ENCODE assay signal across 3 cellular contexts in the genomic region with DNA sequence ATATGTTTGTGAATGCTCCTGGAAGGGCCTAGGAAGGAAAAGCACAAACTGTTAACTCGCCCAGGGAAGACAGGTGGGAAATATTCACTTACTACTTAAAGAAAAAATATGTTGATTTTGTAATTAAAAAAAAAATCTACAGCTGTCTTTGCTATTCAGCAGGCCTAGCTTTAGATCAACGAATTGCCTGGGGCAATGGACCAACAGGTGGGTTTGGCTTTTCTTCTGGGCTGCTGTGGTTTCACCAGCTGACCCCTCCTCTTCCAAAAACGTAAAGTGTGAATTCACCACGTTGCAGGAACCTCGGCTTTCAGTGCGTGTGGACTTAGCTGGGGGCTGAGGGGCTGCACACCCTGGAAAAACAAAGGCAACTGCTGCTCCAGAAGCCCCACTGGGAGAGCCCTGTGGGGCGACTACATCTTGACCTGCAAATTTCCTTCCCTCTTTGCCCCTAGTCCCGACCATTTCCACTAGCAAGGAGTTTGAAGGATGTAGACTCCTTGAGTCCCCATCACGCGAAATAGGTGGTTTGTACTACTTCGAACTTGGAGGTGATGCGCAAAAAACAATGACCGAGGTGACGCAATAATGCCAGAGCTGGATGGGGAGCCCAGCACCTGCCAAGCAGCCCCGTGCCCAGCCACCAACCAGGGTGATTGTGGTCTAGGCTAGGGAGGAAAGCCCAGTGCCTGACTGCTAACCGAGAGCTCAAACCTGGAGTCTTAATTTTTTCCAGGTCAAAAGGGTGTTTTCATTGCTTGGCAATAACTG.
TF ChIP-seq lines count a peak whose summit lies in the region.

No MANE protein-coding gene starts in this region.

TF ChIP-seq in HEK293, 187 proteins besides CTCF, POLR2A, EP300 and RAD21:
- TF ChIP-seq SCRT2 (tag by site-specific recombination; IDR thresholded peaks at IDR 0.05), result peak; percentile 26; the same call in 1 of the 2 replicates
- TF ChIP-seq ZNF610 (tag by site-specific recombination; IDR thresholded peaks at IDR 0.05; ENCODE audit: borderline replicate concordance), result no peak

TF ChIP-seq in IMR-90, 13 proteins besides CTCF, POLR2A, EP300 and RAD21:
- TF ChIP-seq FOS (IDR thresholded peaks at IDR 0.05; ENCODE audit: low read depth, low read length) (no peak), CEBPB (IDR thresholded peaks at IDR 0.05; ENCODE audit: low read depth, low read length) (peak; percentile 60)

TF ChIP-seq in H1, 55 proteins besides CTCF, POLR2A, EP300 and RAD21:
- TF ChIP-seq SP2 (IDR thresholded peaks at IDR 0.05; ENCODE audit: low read length) (no peak), CEBPB (IDR thresholded peaks at IDR 0.05; ENCODE audit: low read depth, low read length) (peak; percentile 43; the same call in 1 of the 2 replicates)
